8 cellular contexts compared by ENCODE assay signal in genomic region chr1:23344111-23344986, GRCh38. TPM values are rescaled to one million over a fixed set of nuclear protein-coding genes. Genes with fewer than 3 reads are reported as not detected.
A peak's percentile ranks its signal among the peaks of the same experiment; 100 is the strongest.
DNase-seq lines count a peak whose midpoint lies in the region; ATAC-seq and TF ChIP-seq lines count a peak whose summit lies in the region.

Gene HNRNPR (minus strand): TSS chr1:23344284. CDS start chr1:23341008, 3,276 bp downstream.

- H3K36me3 Mint-ChIP-seq in natural killer cell treated with Interleukin-12 subunit alpha and Interleukin-12 subunit beta and Interleukin-15 and Interleukin-18, amount 100 ng/mL, for 72 hours = peaks cover 16% of the 10 kb centered on the region

- peaks cover 41 to 48% of the 10 kb centered on the region in 2 donors for H3K4me1 Mint-ChIP-seq in natural killer cell treated with Interleukin-12 subunit alpha and Interleukin-12 subunit beta and Interleukin-15 and Interleukin-18, amount 100 ng/mL, for 72 hours (ENCODE audit: low read depth in 2 of 2)

- peak within 1 kb of the TSS; percentile 96 for H3K4me3 Mint-ChIP-seq in natural killer cell treated with Interleukin-12 subunit alpha and Interleukin-12 subunit beta and Interleukin-15 and Interleukin-18, amount 100 ng/mL, for 72 hours

- H3K9me3 Mint-ChIP-seq in natural killer cell treated with Interleukin-12 subunit alpha and Interleukin-12 subunit beta and Interleukin-15 and Interleukin-18, amount 100 ng/mL, for 72 hours = no peaks in the 10 kb centered on the region

- peak within 1 kb of the TSS; percentile 94 to 99 for H3K27ac Mint-ChIP-seq in natural killer cell treated with Interleukin-12 subunit alpha and Interleukin-12 subunit beta and Interleukin-15 and Interleukin-18, amount 100 ng/mL, for 72 hours

- no peak for TF ChIP-seq CTCF in fibroblast of pulmonary artery (IDR thresholded peaks at IDR 0.05; ENCODE audit: low read length, missing control alignments)

- H3K4me3 ChIP-seq in H7 (ENCODE audit: insufficient read depth, low read depth, low read length) (peak within 1 kb of the TSS; percentile 92), fibroblast of pulmonary artery (replicated peaks; ENCODE audit: low read depth, low read length) (peak within 1 kb of the TSS; percentile 86)

- peak; percentile 100 for DNase-seq in ELR (ENCODE audit: low read depth)
- DNase-seq in H7 = peak; percentile 99
- DNase-seq in M059J (ENCODE audit: low read depth) = peak; percentile 100
- peak; percentile 99 for DNase-seq in SHP77 (lab: John Stamatoyannopoulos, UW)
- DNase-seq in activated effector memory CD4-positive, alpha-beta T cell treated with Interleukin-2 at 50 U/mL for 16 hours = peak; percentile 98
- peak; percentile 100 for DNase-seq in fibroblast of pulmonary artery (ENCODE audit: low read depth)
- peak; percentile 100 for DNase-seq in natural killer cell treated with Interleukin-12 subunit alpha and Interleukin-12 subunit beta and Interleukin-15 and Interleukin-18, amount 100 ng/mL, for 72 hours (ENCODE audit: low spot score)
- DNase-seq in stimulated activated naive CD8-positive, alpha-beta T cell treated with anti-CD3 and anti-CD28 coated beads, Interleukin-15, Interleukin-2, amounts not matched to agents 100 U/mL and 50 U/mL, for 24 hours = peak; percentile 99

- no peaks in the 10 kb centered on the region for H3K27me3 Mint-ChIP-seq in natural killer cell treated with Interleukin-12 subunit alpha and Interleukin-12 subunit beta and Interleukin-15 and Interleukin-18, amount 100 ng/mL, for 72 hours

- H3K36me3 ChIP-seq in H7 (replicated peaks; ENCODE audit: control insufficient read depth, insufficient read depth, low read length) = no peaks in the 10 kb centered on the region

- peaks cover 17% of the 10 kb centered on the region for H3K27me3 ChIP-seq in H7 (ENCODE audit: control insufficient read depth, insufficient read depth, low read length)

- peak; percentile 98 for ATAC-seq in natural killer cell treated with Interleukin-12 subunit alpha and Interleukin-12 subunit beta and Interleukin-15 and Interleukin-18, amount 100 ng/mL, for 72 hours
- ATAC-seq in stimulated activated naive CD8-positive, alpha-beta T cell treated with anti-CD3 and anti-CD28 coated beads, Interleukin-15, Interleukin-2, amounts not matched to agents 100 U/mL and 50 U/mL, for 24 hours = peak; percentile 95

RNA-seq across cellular contexts. Expression of gene HNRNPR, which starts in this region (rescaled TPM):
- total RNA-seq in H7 (2014; rRNA removed; shearing (Covaris generic)) = 124 and 148 TPM in 2 replicates
- total RNA-seq in M059J (2014; rRNA removed; shearing (Covaris generic)) = 114 and 166 TPM in 2 replicates
- total RNA-seq in natural killer cell treated with Interleukin-12 subunit alpha and Interleukin-12 subunit beta and Interleukin-15 and Interleukin-18, amount 100 ng/mL, for 72 hours = 100 to 1,000 TPM; 188 to 205 TPM

Comparison
In these comparisons a context has a peak if more than half of its experiments do, and no peak if none do; other contexts are left out.
1. Peak in every context shown above with its lines: DNase-seq, ATAC-seq and H3K4me3 ChIP-seq.